Comparison of ENCODE assay signal across 1 cellular context in genomic region chr1:228402638-228403025, GRCh38.
TF ChIP-seq lines count a peak whose summit lies in the region.

No MANE protein-coding gene starts in this region.

TF ChIP-seq in GM12878, 131 proteins besides CTCF, POLR2A, EP300 and RAD21:
- TF ChIP-seq YY1 (IDR thresholded peaks at IDR 0.05; ENCODE audit: low read depth, low read length) (no peak), NBN (IDR thresholded peaks at IDR 0.05) (no peak), ESRRA (IDR thresholded peaks at IDR 0.05; ENCODE audit: low read length) (no peak), KAT2A (conservative IDR thresholded peaks at IDR 0.05; ENCODE audit: control insufficient read depth, low read depth, low read length) (no peak), NR2C2 (IDR thresholded peaks at IDR 0.05; ENCODE audit: borderline replicate concordance, control insufficient read depth, insufficient read length, low read depth) (no peak), CHD4 (IDR thresholded peaks at IDR 0.05) (no peak), NRF1 (conservative IDR thresholded peaks at IDR 0.05; ENCODE audit: low read depth, low read length) (no peak)
- TF ChIP-seq, protein P1, sequence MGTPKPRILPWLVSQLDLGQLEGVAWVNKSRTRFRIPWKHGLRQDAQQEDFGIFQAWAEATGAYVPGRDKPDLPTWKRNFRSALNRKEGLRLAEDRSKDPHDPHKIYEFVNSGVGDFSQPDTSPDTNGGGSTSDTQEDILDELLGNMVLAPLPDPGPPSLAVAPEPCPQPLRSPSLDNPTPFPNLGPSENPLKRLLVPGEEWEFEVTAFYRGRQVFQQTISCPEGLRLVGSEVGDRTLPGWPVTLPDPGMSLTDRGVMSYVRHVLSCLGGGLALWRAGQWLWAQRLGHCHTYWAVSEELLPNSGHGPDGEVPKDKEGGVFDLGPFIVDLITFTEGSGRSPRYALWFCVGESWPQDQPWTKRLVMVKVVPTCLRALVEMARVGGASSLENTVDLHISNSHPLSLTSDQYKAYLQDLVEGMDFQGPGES (IDR thresholded peaks at IDR 0.05): no peak
